ENCODE assay signal across 8 cellular contexts in the genomic region with DNA sequence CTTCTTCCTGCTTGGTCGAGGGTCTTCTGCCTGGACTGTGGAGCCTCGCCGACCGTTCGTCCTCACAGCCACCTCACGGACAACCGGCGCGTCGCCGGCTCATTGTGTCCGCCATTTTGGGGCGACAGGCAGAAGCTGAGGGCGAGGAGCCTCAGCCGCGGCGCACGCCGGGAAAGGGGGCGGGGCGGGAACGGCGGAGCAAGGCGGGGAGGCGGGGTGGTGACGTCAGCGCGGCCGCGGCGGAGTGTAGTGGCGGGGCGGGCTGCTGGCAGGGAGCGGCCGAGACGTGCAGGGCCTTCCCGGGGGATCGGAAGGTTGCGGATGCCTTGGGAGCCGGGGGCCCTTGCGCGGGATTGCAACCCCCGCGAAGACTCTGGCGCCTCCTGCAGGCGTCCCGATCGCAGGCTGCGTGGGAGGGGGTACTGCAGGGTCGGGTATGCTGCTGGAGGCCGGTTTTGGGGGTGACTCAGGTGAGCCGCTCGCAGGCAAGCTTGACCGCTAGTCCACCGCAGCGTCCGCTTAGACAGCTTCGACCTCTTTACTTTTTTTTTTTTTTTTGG.
DNase-seq lines count a peak whose midpoint lies in the region; ATAC-seq and TF ChIP-seq lines count a peak whose summit lies in the region.

A gene with protein sequence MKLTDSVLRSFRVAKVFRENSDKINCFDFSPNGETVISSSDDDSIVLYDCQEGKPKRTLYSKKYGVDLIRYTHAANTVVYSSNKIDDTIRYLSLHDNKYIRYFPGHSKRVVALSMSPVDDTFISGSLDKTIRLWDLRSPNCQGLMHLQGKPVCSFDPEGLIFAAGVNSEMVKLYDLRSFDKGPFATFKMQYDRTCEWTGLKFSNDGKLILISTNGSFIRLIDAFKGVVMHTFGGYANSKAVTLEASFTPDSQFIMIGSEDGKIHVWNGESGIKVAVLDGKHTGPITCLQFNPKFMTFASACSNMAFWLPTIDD (minus strand): TSS at position 140 of the 560 bp plus-strand sequence. CDS start 288 bp downstream, outside the sequence.

- peak; percentile 80 for ATAC-seq in HG03196 (IDR thresholded peaks at IDR 0.05; ENCODE audit: unreplicated experiment)

- TF ChIP-seq POLR2A in GM18951 (IDR thresholded peaks at IDR 0.05; ENCODE audit: extremely low read depth, insufficient read depth, insufficient read length) = peak; percentile 95

- H3K27ac ChIP-seq in caudate nucleus (ENCODE audit: low read depth, low read length) = peak within 1 kb of the TSS; percentile 95

- DNase-seq in AG09319 (ENCODE audit: extremely low read depth, low read depth) = peak; percentile 83
- DNase-seq in NCI-H345 (lab: John Stamatoyannopoulos, UW) = peak; percentile 90
- DNase-seq in activated CD4-positive, CD25-positive, alpha-beta regulatory T cell (lab: John Stamatoyannopoulos, UW) = peak; percentile 93 to 97 (median 96)
- peak; percentile 35 to 99 (median 94) for DNase-seq in caudate nucleus (lab: John Stamatoyannopoulos, UW)
- DNase-seq in islet precursor cell = peak; percentile 98
- DNase-seq in stimulated activated CD4-positive, alpha-beta T cell treated with anti-CD3 and anti-CD28 coated beads, Interleukin-12 subunit alpha, Interleukin-12 subunit beta, amount 100 ng/mL, for 48 hours (ENCODE audit: low read depth in 2 of 3, low spot score in 1 of 3) = peak; percentile 96 to 99 (median 98)

- in situ Hi-C loops in GM18951 (cut with MboI; ENCODE audit: low sequenced_read_pairs, unreplicated experiment) = no loop called here

- peak; percentile 49 for TF ChIP-seq CTCF in AG09319 (IDR thresholded peaks at IDR 0.05; ENCODE audit: low read depth, low read length)

Comparison
In these comparisons a context has a peak if more than half of its experiments do, and no peak if none do; other contexts are left out.
1. Peak in every context shown above with its lines: DNase-seq, ATAC-seq and H3K27ac ChIP-seq.